14 cellular contexts compared by ENCODE assay signal in the genomic region with DNA sequence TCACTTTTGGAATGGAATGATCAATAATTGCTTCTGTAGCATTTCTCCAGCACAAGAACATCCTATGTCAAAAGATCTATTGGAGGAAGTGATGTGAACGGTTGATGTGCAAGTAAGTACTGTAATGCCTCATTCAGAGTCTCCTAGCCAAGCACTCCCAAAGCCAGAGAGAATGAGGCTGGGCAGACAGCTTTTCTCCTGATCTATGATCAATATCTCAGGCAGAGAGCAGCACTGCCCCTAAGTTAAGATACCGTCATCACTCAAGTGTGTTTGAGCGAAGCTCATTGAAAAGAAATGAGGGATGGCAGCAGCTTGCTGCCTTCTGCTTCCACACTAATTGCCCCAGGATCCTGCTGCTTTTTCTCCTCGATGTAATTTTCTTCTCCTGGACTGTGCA.
DNase-seq lines count a peak whose midpoint lies in the region; ATAC-seq and TF ChIP-seq lines count a peak whose summit lies in the region.
"Had no signal": no experiment of that assay in that cellular context is flagged by ENCODE, and none has a peak within 500 bp of the region (broad histone marks: within the 10 kb centered on the region; RNA-seq: fewer than 3 reads in every experiment).

No MANE protein-coding gene starts in this region.

- POLR2A ChIA-PET in WTC11 (lab: Charles Lee) = no interaction called here

- TF ChIP-seq CTCF in glutamatergic neuron (IDR thresholded peaks at IDR 0.05; ENCODE audit: partially characterized antibody, unreplicated experiment) (no peak), WTC11 (IDR thresholded peaks at IDR 0.05) (no peak)

- ATAC-seq in SK-N-SH treated with all-trans-retinoic acid at 6 μM for 48 hours (peak; percentile 50; the same call in 2 of the 3 replicates), HG03571 (IDR thresholded peaks at IDR 0.05; ENCODE audit: unreplicated experiment) (no peak), WTC11 (no peak), HG03097 (IDR thresholded peaks at IDR 0.05; ENCODE audit: low FRiP score, unreplicated experiment) (no peak)

- peaks cover 3% of the 10 kb centered on the region for H3K9me3 Mint-ChIP-seq in glutamatergic neuron (ENCODE audit: unreplicated experiment)
- H3K9me3 Mint-ChIP-seq in WTC11 = peaks cover 18% of the 10 kb centered on the region

- peaks cover 14% of the 10 kb centered on the region for H3K4me1 Mint-ChIP-seq in glutamatergic neuron (ENCODE audit: low read depth, unreplicated experiment)
- H3K4me1 Mint-ChIP-seq in WTC11 = peaks cover 9% of the 10 kb centered on the region

- peak overlapping the region; percentile 11 for H3K4me3 Mint-ChIP-seq in glutamatergic neuron (ENCODE audit: unreplicated experiment)
- no peak overlapping the region for H3K4me3 Mint-ChIP-seq in WTC11
- H3K4me3 Mint-ChIP-seq: CD4-positive, alpha-beta T cell; H9 had no signal

- peaks cover 7% of the 10 kb centered on the region for H3K36me3 Mint-ChIP-seq in glutamatergic neuron (ENCODE audit: unreplicated experiment)
- H3K36me3 Mint-ChIP-seq in WTC11 = peaks cover 11% of the 10 kb centered on the region

- DNase-seq in NCI-H69 (lab: John Stamatoyannopoulos, UW) = peak; percentile 14
- peak; percentile 19 for DNase-seq in glutamatergic neuron
- DNase-seq in middle frontal gyrus (ENCODE audit: extremely low spot score, low spot score) = no peak
- DNase-seq in WTC11 (ENCODE audit: low spot score) = no peak
- DNase-seq: AML-193; CD4-positive, alpha-beta T cell; DMS153; DMS79; GF-D8; GOT3; H9 had no signal

- peak overlapping the region; percentile 57 for H3K27ac Mint-ChIP-seq in glutamatergic neuron (ENCODE audit: unreplicated experiment)
- no peak overlapping the region for H3K27ac Mint-ChIP-seq in WTC11
- H3K27ac Mint-ChIP-seq: CD4-positive, alpha-beta T cell; H9 had no signal

- CTCF ChIA-PET in WTC11 (lab: Charles Lee) = no interaction called here

- peaks cover 4% of the 10 kb centered on the region for H3K27me3 Mint-ChIP-seq in glutamatergic neuron (ENCODE audit: unreplicated experiment)
- no peaks in the 10 kb centered on the region for H3K27me3 Mint-ChIP-seq in WTC11 (ENCODE audit: low read depth)
- H3K27me3 Mint-ChIP-seq: CD4-positive, alpha-beta T cell had no signal

TF ChIP-seq in SK-N-SH treated with all-trans-retinoic acid at 6 μM for 48 hours, 23 proteins besides CTCF, POLR2A, EP300 and RAD21:
- no peak for TF ChIP-seq ZNF8 (CRISPR knock-in tag; IDR thresholded peaks at IDR 0.05)
- TF ChIP-seq, protein P1, sequence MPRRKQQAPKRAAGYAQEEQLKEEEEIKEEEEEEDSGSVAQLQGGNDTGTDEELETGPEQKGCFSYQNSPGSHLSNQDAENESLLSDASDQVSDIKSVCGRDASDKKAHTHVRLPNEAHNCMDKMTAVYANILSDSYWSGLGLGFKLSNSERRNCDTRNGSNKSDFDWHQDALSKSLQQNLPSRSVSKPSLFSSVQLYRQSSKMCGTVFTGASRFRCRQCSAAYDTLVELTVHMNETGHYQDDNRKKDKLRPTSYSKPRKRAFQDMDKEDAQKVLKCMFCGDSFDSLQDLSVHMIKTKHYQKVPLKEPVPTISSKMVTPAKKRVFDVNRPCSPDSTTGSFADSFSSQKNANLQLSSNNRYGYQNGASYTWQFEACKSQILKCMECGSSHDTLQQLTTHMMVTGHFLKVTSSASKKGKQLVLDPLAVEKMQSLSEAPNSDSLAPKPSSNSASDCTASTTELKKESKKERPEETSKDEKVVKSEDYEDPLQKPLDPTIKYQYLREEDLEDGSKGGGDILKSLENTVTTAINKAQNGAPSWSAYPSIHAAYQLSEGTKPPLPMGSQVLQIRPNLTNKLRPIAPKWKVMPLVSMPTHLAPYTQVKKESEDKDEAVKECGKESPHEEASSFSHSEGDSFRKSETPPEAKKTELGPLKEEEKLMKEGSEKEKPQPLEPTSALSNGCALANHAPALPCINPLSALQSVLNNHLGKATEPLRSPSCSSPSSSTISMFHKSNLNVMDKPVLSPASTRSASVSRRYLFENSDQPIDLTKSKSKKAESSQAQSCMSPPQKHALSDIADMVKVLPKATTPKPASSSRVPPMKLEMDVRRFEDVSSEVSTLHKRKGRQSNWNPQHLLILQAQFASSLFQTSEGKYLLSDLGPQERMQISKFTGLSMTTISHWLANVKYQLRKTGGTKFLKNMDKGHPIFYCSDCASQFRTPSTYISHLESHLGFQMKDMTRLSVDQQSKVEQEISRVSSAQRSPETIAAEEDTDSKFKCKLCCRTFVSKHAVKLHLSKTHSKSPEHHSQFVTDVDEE (CRISPR knock-in tag; IDR thresholded peaks at IDR 0.05) = 0 out of 2 replicates have a peak, but pooled peaks have one; percentile 32

TF ChIP-seq in WTC11, 78 proteins besides CTCF, POLR2A, EP300 and RAD21:
- TF ChIP-seq, protein P2, sequence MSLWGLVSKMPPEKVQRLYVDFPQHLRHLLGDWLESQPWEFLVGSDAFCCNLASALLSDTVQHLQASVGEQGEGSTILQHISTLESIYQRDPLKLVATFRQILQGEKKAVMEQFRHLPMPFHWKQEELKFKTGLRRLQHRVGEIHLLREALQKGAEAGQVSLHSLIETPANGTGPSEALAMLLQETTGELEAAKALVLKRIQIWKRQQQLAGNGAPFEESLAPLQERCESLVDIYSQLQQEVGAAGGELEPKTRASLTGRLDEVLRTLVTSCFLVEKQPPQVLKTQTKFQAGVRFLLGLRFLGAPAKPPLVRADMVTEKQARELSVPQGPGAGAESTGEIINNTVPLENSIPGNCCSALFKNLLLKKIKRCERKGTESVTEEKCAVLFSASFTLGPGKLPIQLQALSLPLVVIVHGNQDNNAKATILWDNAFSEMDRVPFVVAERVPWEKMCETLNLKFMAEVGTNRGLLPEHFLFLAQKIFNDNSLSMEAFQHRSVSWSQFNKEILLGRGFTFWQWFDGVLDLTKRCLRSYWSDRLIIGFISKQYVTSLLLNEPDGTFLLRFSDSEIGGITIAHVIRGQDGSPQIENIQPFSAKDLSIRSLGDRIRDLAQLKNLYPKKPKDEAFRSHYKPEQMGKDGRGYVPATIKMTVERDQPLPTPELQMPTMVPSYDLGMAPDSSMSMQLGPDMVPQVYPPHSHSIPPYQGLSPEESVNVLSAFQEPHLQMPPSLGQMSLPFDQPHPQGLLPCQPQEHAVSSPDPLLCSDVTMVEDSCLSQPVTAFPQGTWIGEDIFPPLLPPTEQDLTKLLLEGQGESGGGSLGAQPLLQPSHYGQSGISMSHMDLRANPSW (CRISPR knock-in tag; conservative IDR thresholded peaks at IDR 0.05; ENCODE audit: low read depth) = no peak
- TF ChIP-seq, protein P3, sequence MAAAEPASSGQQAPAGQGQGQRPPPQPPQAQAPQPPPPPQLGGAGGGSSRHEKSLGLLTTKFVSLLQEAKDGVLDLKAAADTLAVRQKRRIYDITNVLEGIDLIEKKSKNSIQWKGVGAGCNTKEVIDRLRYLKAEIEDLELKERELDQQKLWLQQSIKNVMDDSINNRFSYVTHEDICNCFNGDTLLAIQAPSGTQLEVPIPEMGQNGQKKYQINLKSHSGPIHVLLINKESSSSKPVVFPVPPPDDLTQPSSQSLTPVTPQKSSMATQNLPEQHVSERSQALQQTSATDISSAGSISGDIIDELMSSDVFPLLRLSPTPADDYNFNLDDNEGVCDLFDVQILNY (CRISPR knock-in tag; IDR thresholded peaks at IDR 0.05) = no peak
- TF ChIP-seq TEAD1 (CRISPR knock-in tag; IDR thresholded peaks at IDR 0.05) (no peak), RORB (CRISPR knock-in tag; IDR thresholded peaks at IDR 0.05) (no peak), JAZF1 (CRISPR knock-in tag; IDR thresholded peaks at IDR 0.05) (no peak), CREM (CRISPR knock-in tag; IDR thresholded peaks at IDR 0.05) (no peak)
- TF ChIP-seq, protein P4, sequence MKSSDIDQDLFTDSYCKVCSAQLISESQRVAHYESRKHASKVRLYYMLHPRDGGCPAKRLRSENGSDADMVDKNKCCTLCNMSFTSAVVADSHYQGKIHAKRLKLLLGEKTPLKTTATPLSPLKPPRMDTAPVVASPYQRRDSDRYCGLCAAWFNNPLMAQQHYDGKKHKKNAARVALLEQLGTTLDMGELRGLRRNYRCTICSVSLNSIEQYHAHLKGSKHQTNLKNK (CRISPR knock-in tag; IDR thresholded peaks at IDR 0.05) = no peak
- TF ChIP-seq, protein P5, sequence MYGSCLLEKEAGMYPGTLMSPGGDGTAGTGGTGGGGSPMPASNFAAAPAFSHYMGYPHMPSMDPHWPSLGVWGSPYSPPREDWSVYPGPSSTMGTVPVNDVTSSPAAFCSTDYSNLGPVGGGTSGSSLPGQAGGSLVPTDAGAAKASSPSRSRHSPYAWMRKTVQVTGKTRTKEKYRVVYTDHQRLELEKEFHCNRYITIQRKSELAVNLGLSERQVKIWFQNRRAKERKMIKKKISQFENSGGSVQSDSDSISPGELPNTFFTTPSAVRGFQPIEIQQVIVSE (CRISPR knock-in tag; IDR thresholded peaks at IDR 0.05; ENCODE audit: borderline replicate concordance) = no peak

Comparison
In these comparisons a context has a peak if more than half of its experiments do, and no peak if none do; other contexts are left out.
1. DNase-seq: peak in NCI-H69 (single experiment) and glutamatergic neuron (single experiment); none in middle frontal gyrus (single experiment) and WTC11 (single experiment).